25 cellular contexts compared by ENCODE assay signal in the genomic region with DNA sequence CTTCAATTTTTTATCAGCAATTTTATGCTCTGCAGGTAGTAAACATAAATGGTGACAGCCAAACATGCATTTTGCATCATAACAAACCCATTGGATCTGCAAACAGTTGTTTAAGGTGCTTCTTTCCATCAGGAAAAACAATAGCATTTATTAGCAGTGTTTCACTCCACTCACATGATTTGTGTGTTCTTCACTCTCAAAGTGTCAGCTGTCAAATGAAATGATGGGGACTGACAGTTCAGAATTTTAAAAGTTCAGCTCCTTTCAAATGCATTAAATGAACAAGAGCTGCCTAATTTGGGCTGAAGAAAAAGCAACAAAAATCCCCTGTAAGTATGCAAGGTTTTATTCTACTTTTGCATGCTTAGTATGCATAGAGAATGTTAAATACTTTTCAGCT.
DNase-seq lines count a peak whose midpoint lies in the region; ATAC-seq, FAIRE-seq and TF ChIP-seq lines count a peak whose summit lies in the region.
"Had no signal": no experiment of that assay in that cellular context is flagged by ENCODE, and none has a peak within 500 bp of the region (broad histone marks: within the 10 kb centered on the region; RNA-seq: fewer than 3 reads in every experiment).

No MANE protein-coding gene starts in this region.

- TF ChIP-seq POLR2A in H54 (IDR thresholded peaks at IDR 0.05; ENCODE audit: low read depth, low read length) (no peak), IMR-90 (IDR thresholded peaks at IDR 0.05; ENCODE audit: low read depth, low read length) (no peak)

- peak overlapping the region; percentile 76; the same call in 1 of the 2 replicates for H2BK20ac ChIP-seq in IMR-90 (ENCODE audit: low read depth, low read length)

- H3K36me3 ChIP-seq in IMR-90 (ENCODE audit: control insufficient read depth, insufficient read depth, low read length) (no peaks in the 10 kb centered on the region), neural cell (ENCODE audit: insufficient read depth, low read length) (no peaks in the 10 kb centered on the region)
- H3K36me3 ChIP-seq: BE2C, BLaER1 had no signal

- no peak overlapping the region for H3K9ac ChIP-seq in IMR-90 (ENCODE audit: low read depth, low read length)
- no peak overlapping the region for H3K9ac ChIP-seq in neural cell (ENCODE audit: low read length)
- H3K9ac ChIP-seq: BLaER1 had no signal

- H3K23ac ChIP-seq in IMR-90 (ENCODE audit: low read depth, low read length) = no peak overlapping the region

- H3K4me1 ChIP-seq in IMR-90 (ENCODE audit: control insufficient read depth, insufficient read depth, low read length) = peaks cover 6% of the 10 kb centered on the region; the same call in 1 of the 2 replicates
- H3K4me1 ChIP-seq: BLaER1 had no signal

- H3K9me3 ChIP-seq in IMR-90 (ENCODE audit: control insufficient read depth, insufficient read depth, low read length) = no peaks in the 10 kb centered on the region
- no peaks in the 10 kb centered on the region for H3K9me3 ChIP-seq in neural cell (ENCODE audit: low read length)
- H3K9me3 ChIP-seq: BE2C, BLaER1 had no signal

- H4K91ac ChIP-seq in IMR-90 (ENCODE audit: insufficient read depth, low read depth, low read length) = no peak overlapping the region

- no peaks in the 10 kb centered on the region for H3K9me2 ChIP-seq in neural cell (ENCODE audit: insufficient read depth, low read length)

- no peak overlapping the region for H3K4ac ChIP-seq in IMR-90 (ENCODE audit: low read depth, low read length)

- no peak overlapping the region for H4K8ac ChIP-seq in IMR-90 (ENCODE audit: low read depth in 2 of 2, low read length in 2 of 2)

- H2AK9ac ChIP-seq in IMR-90 (replicated peaks; ENCODE audit: low read depth, low read length, poor library complexity) = no peak overlapping the region

- H2AFZ ChIP-seq in IMR-90 (replicated peaks; ENCODE audit: low read length, poor library complexity) (no peak overlapping the region), neural cell (ENCODE audit: low read depth, low read length) (peak overlapping the region; percentile 6)

- TF ChIP-seq EP300 in neural cell (conservative IDR thresholded peaks at IDR 0.05; ENCODE audit: poor library complexity, severe bottlenecking) = peak; percentile 92

- no peak overlapping the region for H3K56ac ChIP-seq in IMR-90 (ENCODE audit: extremely low read depth, insufficient read depth, low read length)

- H2BK15ac ChIP-seq in IMR-90 (ENCODE audit: low read depth, low read length) = no peak overlapping the region

- BruUV-seq in IMR-90 (replicated peaks; lab: Mats Ljungman, UMichigan) = no TSS peak

- in situ Hi-C loops in IMR-90 (cut with MboI; ENCODE audit: low sequenced_read_pairs) = loop anchor here (5.0 kb wide), 1 partner anchor 33 kb away; no protein-coding TSS in a partner anchor

- H3K4me3 ChIP-seq in IMR-90 (ENCODE audit: insufficient read depth, low read depth, low read length) = no peak overlapping the region
- H3K4me3 ChIP-seq in neural cell (ENCODE audit: low read length) = peak overlapping the region; percentile 14
- H3K4me3 ChIP-seq: BLaER1, GM12878 had no signal

- no peak for ATAC-seq in IMR-90 (ENCODE audit: low read depth)
- no peak for ATAC-seq in HG03342 (IDR thresholded peaks at IDR 0.05; ENCODE audit: unreplicated experiment)
- ATAC-seq in HG02678 (IDR thresholded peaks at IDR 0.05; ENCODE audit: unreplicated experiment) = no peak
- no peak for ATAC-seq in SK-N-SH treated with all-trans-retinoic acid at 6 μM for 48 hours
- ATAC-seq: GM12878 had no signal

- H2AK5ac ChIP-seq in IMR-90 (ENCODE audit: low read depth, low read length) = no peak overlapping the region

- no peaks in the 10 kb centered on the region for H4K20me1 ChIP-seq in IMR-90 (ENCODE audit: insufficient read depth, low read length)
- H4K20me1 ChIP-seq in neural cell (ENCODE audit: insufficient read depth) = no peaks in the 10 kb centered on the region
- H4K20me1 ChIP-seq: BLaER1 had no signal

- no peaks in the 10 kb centered on the region for H3K79me2 ChIP-seq in neural cell (replicated peaks; ENCODE audit: insufficient read depth, low read length)

- H3K27ac ChIP-seq in IMR-90 (ENCODE audit: insufficient read depth, low read length) (no peak overlapping the region), neural cell (ENCODE audit: low read length) (no peak overlapping the region)
- H3K27ac ChIP-seq: BLaER1 had no signal

- H3K79me1 ChIP-seq in IMR-90 (ENCODE audit: low read depth in 1 of 2, low read length in 2 of 2) = no peaks in the 10 kb centered on the region

- H3K14ac ChIP-seq in IMR-90 (replicated peaks; ENCODE audit: low read depth, low read length) = no peak overlapping the region

- H3K9me1 ChIP-seq in IMR-90 (ENCODE audit: insufficient read depth, low read length) = no peaks in the 10 kb centered on the region

- no peak overlapping the region for H2BK5ac ChIP-seq in IMR-90 (ENCODE audit: low read depth, low read length, poor library complexity, severe bottlenecking)

- H3F3A ChIP-seq in neural cell (ENCODE audit: insufficient read depth, low read length, poor library complexity, severe bottlenecking) = no peaks in the 10 kb centered on the region

- intact Hi-C loops in IMR-90 (cut with micrococcal nuclease) = no loop called here

- H3K4me2 ChIP-seq in IMR-90 (ENCODE audit: low read depth, low read length) = no peak overlapping the region
- peak overlapping the region; percentile 32 for H3K4me2 ChIP-seq in neural cell (ENCODE audit: low read length)
- H3K4me2 ChIP-seq: BLaER1 had no signal

- no peak overlapping the region for H3K18ac ChIP-seq in IMR-90 (ENCODE audit: low read depth, low read length)

- H4K5ac ChIP-seq in IMR-90 (ENCODE audit: low read depth, low read length) = no peak overlapping the region

- CTCF ChIA-PET in IMR-90 (lab: Yijun Ruan, JAX) = interaction anchor here (0.6 to 0.7 kb wide), 2 partner anchors 27 to 1626 kb away, joined by 3 to 6 read pairs; no protein-coding TSS in a partner anchor

- FAIRE-seq in H54 (lab: Jason Lieb, UNC) = peak; percentile 61
- FAIRE-seq: A204.1, GM12878, GM12892, GM18507 had no signal

- TF ChIP-seq CTCF in IMR-90 (conservative IDR thresholded peaks at IDR 0.05; ENCODE audit: low read depth, low read length) (no peak), neural cell (IDR thresholded peaks at IDR 0.05; ENCODE audit: poor library complexity, severe bottlenecking) (no peak)

- TF ChIP-seq RAD21 in IMR-90 (IDR thresholded peaks at IDR 0.05; ENCODE audit: low read length) = no peak
- no peak for TF ChIP-seq RAD21 in neural cell (conservative IDR thresholded peaks at IDR 0.05)

- POLR2A ChIA-PET in IMR-90 (lab: Charles Lee; ENCODE audit: unreplicated experiment) = no interaction called here

- dilution Hi-C loops in IMR-90 (cut with HindIII; ENCODE audit: low sequenced_read_pairs, unreplicated experiment) = no loop called here

- peak overlapping the region; percentile 21; the same call in 1 of the 2 replicates for H2BK120ac ChIP-seq in IMR-90 (ENCODE audit: low read depth, low read length)

- DNase-seq in H54 (ENCODE audit: insufficient read length, low spot score) = no peak
- no peak for DNase-seq in IMR-90
- DNase-seq: 8988T; ACHN; BE2C; C1 segment of cervical spinal cord; CD4-positive, alpha-beta memory T cell; CD4-positive, CD25-positive, alpha-beta regulatory T cell; CD8-positive, alpha-beta memory T cell; COR-L47; DMS 273 treated with DMSO at 0.1 percent for 48 hours; DMS53; DMS79; DND-41; EL; GDM1 had no signal

- no peaks in the 10 kb centered on the region for H3K27me3 ChIP-seq in IMR-90 (ENCODE audit: control insufficient read depth, insufficient read depth, low read length)
- no peaks in the 10 kb centered on the region for H3K27me3 ChIP-seq in neural cell (ENCODE audit: insufficient read depth, low read depth, low read length)
- H3K27me3 ChIP-seq: BE2C, BLaER1 had no signal

TF ChIP-seq in IMR-90, 13 proteins besides CTCF, POLR2A, EP300 and RAD21 (continues in another document):
- TF ChIP-seq NFE2L2 (IDR thresholded peaks at IDR 0.05; ENCODE audit: low read depth, low read length) (no peak), MAZ (IDR thresholded peaks at IDR 0.05; ENCODE audit: borderline replicate concordance, low read depth, low read length) (no peak)
- TF ChIP-seq, protein P1, sequence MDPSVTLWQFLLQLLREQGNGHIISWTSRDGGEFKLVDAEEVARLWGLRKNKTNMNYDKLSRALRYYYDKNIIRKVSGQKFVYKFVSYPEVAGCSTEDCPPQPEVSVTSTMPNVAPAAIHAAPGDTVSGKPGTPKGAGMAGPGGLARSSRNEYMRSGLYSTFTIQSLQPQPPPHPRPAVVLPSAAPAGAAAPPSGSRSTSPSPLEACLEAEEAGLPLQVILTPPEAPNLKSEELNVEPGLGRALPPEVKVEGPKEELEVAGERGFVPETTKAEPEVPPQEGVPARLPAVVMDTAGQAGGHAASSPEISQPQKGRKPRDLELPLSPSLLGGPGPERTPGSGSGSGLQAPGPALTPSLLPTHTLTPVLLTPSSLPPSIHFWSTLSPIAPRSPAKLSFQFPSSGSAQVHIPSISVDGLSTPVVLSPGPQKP (IDR thresholded peaks at IDR 0.05; ENCODE audit: borderline replicate concordance, low read depth, low read length) = no peak

TF ChIP-seq in neural cell, 6 proteins besides CTCF, POLR2A, EP300 and RAD21:
- TF ChIP-seq POLR2AphosphoS5 (IDR thresholded peaks at IDR 0.05) (peak; percentile 59), EZH2 (IDR thresholded peaks at IDR 0.05; ENCODE audit: borderline replicate concordance, insufficient read depth, low read length, poor library complexity, severe bottlenecking) (no peak)

TF ChIP-seq in SK-N-SH treated with all-trans-retinoic acid at 6 μM for 48 hours, 23 proteins besides CTCF, POLR2A, EP300 and RAD21 (continues in another document):
- TF ChIP-seq ZNF565 (CRISPR knock-in tag; conservative IDR thresholded peaks at IDR 0.05; ENCODE audit: low read depth) = no peak
- no peak for TF ChIP-seq ZNF70 (CRISPR knock-in tag; IDR thresholded peaks at IDR 0.05)
- TF ChIP-seq ARNTL (CRISPR knock-in tag; IDR thresholded peaks at IDR 0.05; ENCODE audit: borderline replicate concordance, low read depth) = no peak
- TF ChIP-seq TOX (CRISPR knock-in tag; IDR thresholded peaks at IDR 0.05; ENCODE audit: borderline replicate concordance) = no peak
- TF ChIP-seq, protein P2, sequence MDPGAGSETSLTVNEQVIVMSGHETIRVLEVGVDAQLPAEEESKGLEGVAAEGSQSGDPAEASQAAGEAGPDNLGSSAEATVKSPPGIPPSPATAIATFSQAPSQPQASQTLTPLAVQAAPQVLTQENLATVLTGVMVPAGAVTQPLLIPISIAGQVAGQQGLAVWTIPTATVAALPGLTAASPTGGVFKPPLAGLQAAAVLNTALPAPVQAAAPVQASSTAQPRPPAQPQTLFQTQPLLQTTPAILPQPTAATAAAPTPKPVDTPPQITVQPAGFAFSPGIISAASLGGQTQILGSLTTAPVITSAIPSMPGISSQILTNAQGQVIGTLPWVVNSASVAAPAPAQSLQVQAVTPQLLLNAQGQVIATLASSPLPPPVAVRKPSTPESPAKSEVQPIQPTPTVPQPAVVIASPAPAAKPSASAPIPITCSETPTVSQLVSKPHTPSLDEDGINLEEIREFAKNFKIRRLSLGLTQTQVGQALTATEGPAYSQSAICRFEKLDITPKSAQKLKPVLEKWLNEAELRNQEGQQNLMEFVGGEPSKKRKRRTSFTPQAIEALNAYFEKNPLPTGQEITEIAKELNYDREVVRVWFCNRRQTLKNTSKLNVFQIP (CRISPR knock-in tag; IDR thresholded peaks at IDR 0.05; ENCODE audit: borderline replicate concordance, low read depth) = no peak
- TF ChIP-seq ZFP30 (CRISPR knock-in tag; IDR thresholded peaks at IDR 0.05) = no peak
- TF ChIP-seq ISL1 (CRISPR knock-in tag; IDR thresholded peaks at IDR 0.05) = no peak
